ENCODE assay signal across 29 cellular contexts in the genomic region with DNA sequence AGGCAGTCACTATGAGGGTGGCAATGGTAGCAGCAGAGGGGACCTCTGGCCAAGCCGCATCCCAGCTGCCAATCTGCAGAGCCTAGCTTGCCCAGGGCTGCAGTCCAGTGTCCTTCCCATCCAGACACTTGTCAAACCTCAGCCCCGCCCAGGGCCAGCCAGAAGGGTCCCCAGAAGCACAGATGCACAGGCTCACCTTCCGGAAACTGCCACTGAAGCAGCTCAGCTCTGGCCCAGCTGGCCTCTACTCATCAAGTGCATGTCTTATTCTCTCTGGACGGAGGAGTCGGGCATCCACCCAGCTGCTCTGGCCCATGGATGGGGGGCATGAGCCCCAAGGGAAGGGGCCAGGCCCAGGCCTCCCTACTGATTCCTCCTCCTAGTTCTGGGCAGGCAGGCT.
"Had no signal": no experiment of that assay in that cellular context is flagged by ENCODE, and none has a peak within 500 bp of the region (broad histone marks: within the 10 kb centered on the region; RNA-seq: fewer than 3 reads in every experiment).

No MANE protein-coding gene starts in this region.

- H3K4me3 Mint-ChIP-seq: activated CD4-positive, alpha-beta memory T cell treated with anti-CD3 and anti-CD28 coated beads, Interleukin-2, amount 10 ng/mL, durations not matched to agents 7 days and 5 days; activated CD8-positive, alpha-beta memory T cell treated with anti-CD3 and anti-CD28 coated beads, Interleukin-2, amount 10 ng/mL, durations not matched to agents 7 days and 5 days; activated naive CD4-positive, alpha-beta T cell treated with anti-CD3 and anti-CD28 coated beads, Interleukin-2, amount 50 U/mL, for 24 hours; activated naive CD8-positive, alpha-beta T cell treated with anti-CD3 and anti-CD28 coated beads, Interleukin-2, amount 10 ng/mL, durations not matched to agents 7 days and 5 days; T-helper 2 cell treated with Interferon-gamma antibody and Interleukin-4, amounts not matched to agents 5 μg/mL and 100 μg/mL, for 36 hours; WTC11 had no signal

- H3K27ac ChIP-seq: ascending aorta, cardiac muscle cell, SJSA1 had no signal

- H3K9me3 Mint-ChIP-seq: activated CD4-positive, alpha-beta memory T cell treated with anti-CD3 and anti-CD28 coated beads, Interleukin-2, amount 10 ng/mL, durations not matched to agents 7 days and 5 days; activated naive CD4-positive, alpha-beta T cell treated with anti-CD3 and anti-CD28 coated beads, Interleukin-2, amount 50 U/mL, for 24 hours; activated naive CD8-positive, alpha-beta T cell treated with anti-CD3 and anti-CD28 coated beads, Interleukin-2, amount 10 ng/mL, durations not matched to agents 7 days and 5 days; T-helper 2 cell treated with Interferon-gamma antibody and Interleukin-4, amounts not matched to agents 5 μg/mL and 100 μg/mL, for 36 hours; WTC11 had no signal

- H3K36me3 ChIP-seq: ascending aorta, cardiac muscle cell, SJSA1 had no signal

- H3K27me3 Mint-ChIP-seq: activated CD4-positive, alpha-beta memory T cell treated with anti-CD3 and anti-CD28 coated beads, Interleukin-2, amount 10 ng/mL, durations not matched to agents 7 days and 5 days; activated CD8-positive, alpha-beta memory T cell treated with anti-CD3 and anti-CD28 coated beads, Interleukin-2, amount 10 ng/mL, durations not matched to agents 7 days and 5 days; activated naive CD4-positive, alpha-beta T cell treated with anti-CD3 and anti-CD28 coated beads, Interleukin-2, amount 50 U/mL, for 24 hours; activated naive CD8-positive, alpha-beta T cell treated with anti-CD3 and anti-CD28 coated beads, Interleukin-2, amount 10 ng/mL, durations not matched to agents 7 days and 5 days had no signal

- H3K27me3 ChIP-seq: ascending aorta, cardiac muscle cell, SJSA1 had no signal

- DNase-seq: activated CD4-positive, alpha-beta memory T cell treated with anti-CD3 and anti-CD28 coated beads, Interleukin-2, amount 10 ng/mL, durations not matched to agents 7 days and 5 days; activated CD4-positive, alpha-beta T cell treated with anti-CD3 and anti-CD28 coated beads for 4 hours; activated CD4-positive, CD25-positive, alpha-beta regulatory T cell treated with anti-CD3 and anti-CD28 coated beads, Interleukin-2, amount 50 U/mL, for 72 hours; activated CD8-positive, alpha-beta memory T cell treated with anti-CD3 and anti-CD28 coated beads for 24 hours; activated CD8-positive, alpha-beta memory T cell treated with anti-CD3 and anti-CD28 coated beads, Interleukin-2, amount 10 ng/mL, durations not matched to agents 7 days and 5 days; activated CD8-positive, alpha-beta memory T cell treated with anti-CD3 and anti-CD28 coated beads, Interleukin-2, amount 50 U/mL, for 48 hours; activated effector memory CD4-positive, alpha-beta T cell treated with anti-CD3 and anti-CD28 coated beads, Interleukin-2, amount 50 U/mL, for 16 hours; activated naive CD4-positive, alpha-beta T cell treated with Interleukin-2 at 50 U/mL for 16 hours; activated naive CD8-positive, alpha-beta T cell treated with anti-CD3 and anti-CD28 coated beads, Interleukin-2, amount 10 ng/mL, durations not matched to agents 7 days and 5 days; activated T-cell treated with anti-CD3 and anti-CD28 coated beads, Interleukin-2, amount 50 U/mL, for 48 hours; amygdala; Karpas-422; KBM-7; NCI-H1105; NCI-H1417 treated with DMSO at 0.1 percent for 48 hours; NCI-H187 treated with DMSO at 0.1 percent for 48 hours; NCI-H2081; NCI-H2171 treated with DMSO at 0.1 percent for 48 hours; NCI-H2227 treated with DMSO at 0.1 percent for 48 hours; NCI-H446; NCI-H510A treated with DMSO at 0.1 percent for 48 hours; SHP77 had no signal

- H3K9me3 ChIP-seq: ascending aorta, SJSA1 had no signal

- H3K36me3 Mint-ChIP-seq: activated CD8-positive, alpha-beta memory T cell treated with anti-CD3 and anti-CD28 coated beads, Interleukin-2, amount 10 ng/mL, durations not matched to agents 7 days and 5 days; activated naive CD4-positive, alpha-beta T cell treated with anti-CD3 and anti-CD28 coated beads, Interleukin-2, amount 50 U/mL, for 24 hours; activated naive CD8-positive, alpha-beta T cell treated with anti-CD3 and anti-CD28 coated beads, Interleukin-2, amount 10 ng/mL, durations not matched to agents 7 days and 5 days; WTC11 had no signal

- H3K4me1 Mint-ChIP-seq: activated CD8-positive, alpha-beta memory T cell treated with anti-CD3 and anti-CD28 coated beads, Interleukin-2, amount 10 ng/mL, durations not matched to agents 7 days and 5 days; activated naive CD4-positive, alpha-beta T cell treated with anti-CD3 and anti-CD28 coated beads, Interleukin-2, amount 50 U/mL, for 24 hours had no signal

- H3K4me1 ChIP-seq: ascending aorta, SJSA1 had no signal

- ATAC-seq: activated CD8-positive, alpha-beta memory T cell treated with anti-CD3 and anti-CD28 coated beads, Interleukin-2, amount 10 ng/mL, durations not matched to agents 7 days and 5 days; Panc1; WTC11 had no signal

- H3K27ac Mint-ChIP-seq: activated CD4-positive, alpha-beta memory T cell treated with anti-CD3 and anti-CD28 coated beads, Interleukin-2, amount 10 ng/mL, durations not matched to agents 7 days and 5 days; activated CD8-positive, alpha-beta memory T cell treated with anti-CD3 and anti-CD28 coated beads, Interleukin-2, amount 10 ng/mL, durations not matched to agents 7 days and 5 days; activated naive CD4-positive, alpha-beta T cell treated with anti-CD3 and anti-CD28 coated beads, Interleukin-2, amount 50 U/mL, for 24 hours; WTC11 had no signal

- H3K4me3 ChIP-seq: ascending aorta, cardiac muscle cell, SJSA1 had no signal
